In the genomic region with DNA sequence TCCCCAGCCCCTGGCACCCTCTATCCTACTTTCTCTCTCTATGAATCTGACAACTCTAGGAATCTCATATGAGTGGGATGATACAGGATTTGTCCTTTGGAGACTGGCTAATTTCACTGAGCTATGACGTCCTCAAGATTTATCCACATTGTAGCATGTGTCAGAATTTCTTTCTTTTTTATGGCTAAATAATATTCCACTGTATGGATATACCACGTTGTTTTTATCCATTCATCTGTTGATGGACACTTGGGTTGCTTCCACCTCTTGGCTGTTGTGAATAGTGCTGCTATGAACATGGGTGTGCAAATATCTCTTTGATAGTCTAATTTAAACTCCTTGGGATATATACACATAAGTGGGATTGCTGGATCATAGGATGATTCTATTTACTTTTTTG, we compare ENCODE assay signal across 29 cellular contexts.
"Had no signal": no experiment of that assay in that cellular context is flagged by ENCODE, and none has a peak within 500 bp of the region (broad histone marks: within the 10 kb centered on the region; RNA-seq: fewer than 3 reads in every experiment).

No MANE protein-coding gene starts in this region.

- H3K4me3 ChIP-seq: stomach, suprapubic skin, testis, thoracic aorta, thyroid gland, tibial artery, tibial nerve, transverse colon, upper lobe of left lung, upper lobe of right lung, uterus, vagina had no signal

- H3K36me3 ChIP-seq: stomach, suprapubic skin, thoracic aorta, thyroid gland, tibial artery, tibial nerve, transverse colon, upper lobe of left lung, upper lobe of right lung, uterus, vagina had no signal

- H3K9me3 ChIP-seq: suprapubic skin, testis, thyroid gland, upper lobe of left lung, upper lobe of right lung, uterus, vagina had no signal

- H3K27ac ChIP-seq: stomach, suprapubic skin, testis, thoracic aorta, thyroid gland, tibial artery, tibial nerve, transverse colon, upper lobe of left lung, upper lobe of right lung, uterus, vagina had no signal

- FAIRE-seq: urothelium cell line had no signal

- ATAC-seq: stimulated activated effector memory CD8-positive, alpha-beta T cell treated with anti-CD3 and anti-CD28 coated beads, Interleukin-12 subunit alpha, Interleukin-12 subunit beta, amount 100 ng/mL, for 72 hours; stimulated activated memory B cell treated with anti-CD40 and anti-IgM and Interleukin-4, amounts not matched to agents 10 μg/mL and 1 μg/mL and 100 μg/mL, for 72 hours; stimulated activated naive B cell treated with anti-CD40 and anti-IgM and Interleukin-4, amounts not matched to agents 10 μg/mL and 1 μg/mL and 100 μg/mL, for 72 hours; stimulated activated naive CD8-positive, alpha-beta T cell treated with anti-CD3 and anti-CD28 coated beads, Interleukin-15, amount 100 ng/mL, for 72 hours; stimulated activated naive CD8-positive, alpha-beta T cell treated with anti-CD3 and anti-CD28 coated beads, Interleukin-15, Interleukin-2, amounts not matched to agents 100 U/mL and 50 U/mL, for 24 hours; upper lobe of right lung had no signal

- H3K4me1 ChIP-seq: suprapubic skin, thyroid gland, tibial nerve, transverse colon, upper lobe of left lung, upper lobe of right lung, uterus, vagina had no signal

- H3K4me1 Mint-ChIP-seq: stimulated activated effector memory CD8-positive, alpha-beta T cell treated with anti-CD3 and anti-CD28 coated beads, Interleukin-12 subunit alpha, Interleukin-12 subunit beta, amount 100 ng/mL, for 72 hours; stimulated activated memory B cell treated with anti-CD40 and anti-IgM and Interleukin-4, amounts not matched to agents 10 μg/mL and 1 μg/mL and 100 μg/mL, for 72 hours; stimulated activated naive B cell treated with anti-CD40 and anti-IgM and Interleukin-4, amounts not matched to agents 10 μg/mL and 1 μg/mL and 100 μg/mL, for 72 hours; stimulated activated naive CD8-positive, alpha-beta T cell treated with anti-CD3 and anti-CD28 coated beads, Interleukin-15, amount 100 ng/mL, for 72 hours had no signal

- H3K9me3 Mint-ChIP-seq: type B pancreatic cell had no signal

- H3K4me3 Mint-ChIP-seq: stimulated activated effector memory CD8-positive, alpha-beta T cell treated with anti-CD3 and anti-CD28 coated beads, Interleukin-12 subunit alpha, Interleukin-12 subunit beta, amount 100 ng/mL, for 72 hours; stimulated activated memory B cell treated with anti-CD40 and anti-IgM and Interleukin-4, amounts not matched to agents 10 μg/mL and 1 μg/mL and 100 μg/mL, for 72 hours; stimulated activated naive B cell treated with anti-CD40 and anti-IgM and Interleukin-4, amounts not matched to agents 10 μg/mL and 1 μg/mL and 100 μg/mL, for 72 hours; stimulated activated naive CD8-positive, alpha-beta T cell treated with anti-CD3 and anti-CD28 coated beads, Interleukin-15, amount 100 ng/mL, for 72 hours; stimulated activated naive CD8-positive, alpha-beta T cell treated with anti-CD3 and anti-CD28 coated beads, Interleukin-15, Interleukin-2, amounts not matched to agents 100 ng/mL and 50 ng/mL, for 24 hours; type B pancreatic cell had no signal

- H3K36me3 Mint-ChIP-seq: stimulated activated effector memory CD8-positive, alpha-beta T cell treated with anti-CD3 and anti-CD28 coated beads, Interleukin-12 subunit alpha, Interleukin-12 subunit beta, amount 100 ng/mL, for 72 hours; stimulated activated memory B cell treated with anti-CD40 and anti-IgM and Interleukin-4, amounts not matched to agents 10 μg/mL and 1 μg/mL and 100 μg/mL, for 72 hours; stimulated activated naive B cell treated with anti-CD40 and anti-IgM and Interleukin-4, amounts not matched to agents 10 μg/mL and 1 μg/mL and 100 μg/mL, for 72 hours; type B pancreatic cell had no signal

- H3K27ac Mint-ChIP-seq: stimulated activated effector memory CD8-positive, alpha-beta T cell treated with anti-CD3 and anti-CD28 coated beads, Interleukin-12 subunit alpha, Interleukin-12 subunit beta, amount 100 ng/mL, for 72 hours; stimulated activated memory B cell treated with anti-CD40 and anti-IgM and Interleukin-4, amounts not matched to agents 10 μg/mL and 1 μg/mL and 100 μg/mL, for 72 hours; stimulated activated naive B cell treated with anti-CD40 and anti-IgM and Interleukin-4, amounts not matched to agents 10 μg/mL and 1 μg/mL and 100 μg/mL, for 72 hours; stimulated activated naive CD8-positive, alpha-beta T cell treated with anti-CD3 and anti-CD28 coated beads, Interleukin-15, amount 100 ng/mL, for 72 hours; stimulated activated naive CD8-positive, alpha-beta T cell treated with anti-CD3 and anti-CD28 coated beads, Interleukin-15, Interleukin-2, amounts not matched to agents 100 ng/mL and 50 ng/mL, for 24 hours; type B pancreatic cell had no signal

- DNase-seq: stimulated activated CD4-positive, alpha-beta T cell treated with anti-CD3 and anti-CD28 coated beads, Interleukin-2, amount 100 ng/mL, for 48 hours; stimulated activated CD4-positive, alpha-beta T cell treated with anti-CD3 and anti-CD28 coated beads, Interleukin-4, amount 100 ng/mL, for 1 hour; stimulated activated CD4-positive, alpha-beta T cell treated with anti-CD3 and anti-CD28 coated beads, Interleukin-4, amount 100 ng/mL, for 24 hours; stimulated activated CD4-positive, alpha-beta T cell treated with anti-CD3 and anti-CD28 coated beads, Interleukin-4, amount 100 ng/mL, for 4 hours; stimulated activated CD8-positive, alpha-beta memory T cell treated with anti-CD3 and anti-CD28 coated beads, Interleukin-4, amount 100 ng/mL, for 48 hours; stimulated activated naive B cell treated with anti-CD40 and anti-IgM and Interleukin-4, amounts not matched to agents 10 μg/mL and 1 μg/mL and 100 μg/mL, for 72 hours; stimulated activated naive CD4-positive, alpha-beta T cell; stimulated activated naive CD4-positive, alpha-beta T cell treated with Interleukin-2 at 50 U/mL for 16 hours; stimulated activated naive CD8-positive, alpha-beta T cell treated with anti-CD3 and anti-CD28 coated beads, Interleukin-15, amount 100 ng/mL, for 72 hours; stimulated activated naive CD8-positive, alpha-beta T cell treated with anti-CD3 and anti-CD28 coated beads, Interleukin-15, Interleukin-2, amounts not matched to agents 100 U/mL and 50 U/mL, for 24 hours; stomach; substantia nigra; testis; thyroid gland; transverse colon; trophoblast cell; upper lobe of left lung; uterus had no signal

- H3K27me3 ChIP-seq: stomach, suprapubic skin, testis, thyroid gland, tibial artery, tibial nerve, transverse colon, upper lobe of left lung, upper lobe of right lung, uterus, vagina had no signal

- H3K27me3 Mint-ChIP-seq: stimulated activated memory B cell treated with anti-CD40 and anti-IgM and Interleukin-4, amounts not matched to agents 10 μg/mL and 1 μg/mL and 100 μg/mL, for 72 hours; stimulated activated naive CD8-positive, alpha-beta T cell treated with anti-CD3 and anti-CD28 coated beads, Interleukin-15, amount 100 ng/mL, for 72 hours; stimulated activated naive CD8-positive, alpha-beta T cell treated with anti-CD3 and anti-CD28 coated beads, Interleukin-15, Interleukin-2, amounts not matched to agents 100 ng/mL and 50 ng/mL, for 24 hours; type B pancreatic cell had no signal
